ENCODE assay signal across 8 cellular contexts in genomic region chr1:160951443-160952128, GRCh38.
DNase-seq lines count a peak whose midpoint lies in the region; ATAC-seq, FAIRE-seq and TF ChIP-seq lines count a peak whose summit lies in the region.

No MANE protein-coding gene starts in this region.

- POLR2A ChIA-PET in RWPE1 (lab: Yijun Ruan, JAX; ENCODE audit: low non-redundant PET), result no interaction called here

- intact Hi-C loops in posterior cingulate gyrus (cut with DNase I), result loop anchor here (1.0 to 5.0 kb wide), 2 partner anchors 114 to 225 kb away; no protein-coding TSS in a partner anchor

- DNase-seq in EH (ENCODE audit: low read depth) (peak; percentile 59), RWPE1 (ENCODE audit: low spot score) (peak; percentile 49), globus pallidus (ENCODE audit: low spot score) (peak; percentile 33), posterior cingulate gyrus (peak in 8 of 10 donors; percentile 24 to 94 (median 54)), urothelium cell line (ENCODE audit: low spot score) (peak; percentile 74), GOT3 (lab: John Stamatoyannopoulos, UW) (no peak)
- DNase-seq in activated effector memory CD4-positive, alpha-beta T cell treated with anti-CD3 and anti-CD28 coated beads, Interleukin-2, amount 50 U/mL, for 16 hours, result peak; percentile 87

- FAIRE-seq in urothelium cell line (lab: Jason Lieb, UNC), result no peak

- CTCF ChIA-PET in RWPE1 (lab: Yijun Ruan, JAX), result interaction anchor here (0.6 to 1.7 kb wide), 9 partner anchors 11 to 790 kb away, joined by 3 to 5 read pairs (median 3); no protein-coding TSS in a partner anchor

- peak overlapping the region; percentile 90 for H3K27ac ChIP-seq in RWPE1

- TF ChIP-seq CTCF in RWPE1 (conservative IDR thresholded peaks at IDR 0.05; ENCODE audit: low read depth), result no peak; the same call in 1 of the 2 replicates

- ATAC-seq in HG03354 (IDR thresholded peaks at IDR 0.05; ENCODE audit: poor library complexity, severe bottlenecking, unreplicated experiment), result peak; percentile 65
